ENCODE assay signal across 18 cellular contexts in genomic region chr5:62043289-62044274, GRCh38.
A peak's percentile ranks its signal among the peaks of the same experiment; 100 is the strongest.
DNase-seq lines count a peak whose midpoint lies in the region; ATAC-seq and TF ChIP-seq lines count a peak whose summit lies in the region.
"Had no signal": no experiment of that assay in that cellular context is flagged by ENCODE, and none has a peak within 500 bp of the region (broad histone marks: within the 10 kb centered on the region; RNA-seq: fewer than 3 reads in every experiment).

No MANE protein-coding gene starts in this region.

- no peak overlapping the region for H3K14ac ChIP-seq in neuronal stem cell (ENCODE audit: low read length)

- CTCF ChIA-PET in HEK293 (lab: Yijun Ruan, JAX) (interaction anchor here (0.7 kb wide), 1 partner anchor 71 kb away, joined by 3 read pairs; no protein-coding TSS in a partner anchor), OCI-LY7 (lab: Charles Lee; ENCODE audit: unreplicated experiment) (no interaction called here)

- POLR2A ChIA-PET in HEK293 (lab: Yijun Ruan, JAX) = no interaction called here
- POLR2A ChIA-PET in OCI-LY7 (lab: Charles Lee) = interaction anchor here (0.6 kb wide), 1 partner anchor 1538 kb away, joined by 3 read pairs; no protein-coding TSS in a partner anchor

- no peak overlapping the region for H2BK15ac ChIP-seq in neuronal stem cell (ENCODE audit: low read length)

- H3K4me1 ChIP-seq in HEK293 (ENCODE audit: control insufficient read depth, insufficient read depth, low read length) = peaks cover 7% of the 10 kb centered on the region
- H3K4me1 ChIP-seq in NT2/D1 (ENCODE audit: insufficient read depth, insufficient read length) = no peaks in the 10 kb centered on the region
- H3K4me1 ChIP-seq in neuronal stem cell (ENCODE audit: control insufficient read depth in 2 of 2, insufficient read depth in 1 of 2, low read depth in 1 of 2, low read length in 2 of 2) = peaks cover 0 to 15% of the 10 kb centered on the region in 2 donors
- no peaks in the 10 kb centered on the region for H3K4me1 ChIP-seq in OCI-LY7 (ENCODE audit: insufficient read depth, low read length, poor library complexity, severe bottlenecking)
- H3K4me1 ChIP-seq: esophagus muscularis mucosa had no signal

- H3K4me3 ChIP-seq in HEK293 (ENCODE audit: low read depth, low read length) = no peak overlapping the region
- no peak overlapping the region for H3K4me3 ChIP-seq in NT2/D1 (ENCODE audit: insufficient read length, low read depth)
- H3K4me3 ChIP-seq in neuronal stem cell (ENCODE audit: low read length in 2 of 2) = no peak overlapping the region
- no peak overlapping the region for H3K4me3 ChIP-seq in OCI-LY7 (ENCODE audit: low read depth, low read length, poor library complexity, severe bottlenecking)
- H3K4me3 ChIP-seq: esophagus muscularis mucosa, thoracic aorta had no signal

- no peak overlapping the region for H4K8ac ChIP-seq in neuronal stem cell (ENCODE audit: low read depth, low read length)

- no peak overlapping the region for H2AFZ ChIP-seq in neuronal stem cell (ENCODE audit: low read length)
- H2AFZ ChIP-seq in OCI-LY7 (ENCODE audit: low read length) = no peak overlapping the region

- DNase-seq in NCI-H187 (lab: John Stamatoyannopoulos, UW) (peak; percentile 17 to 18), NT2/D1 (ENCODE audit: low read depth, low spot score) (peak; percentile 81), neuronal stem cell (ENCODE audit: low spot score) (peak; percentile 80), OCI-LY7 (ENCODE audit: low spot score) (no peak), left colon (no peak), head of caudate nucleus (no peak)
- DNase-seq: activated CD4-positive, CD25-positive, alpha-beta regulatory T cell; activated naive CD8-positive, alpha-beta T cell treated with anti-CD3 and anti-CD28 coated beads, Interleukin-2, amount 50 U/mL, for 24 hours; Calu3; GF-D8; Karpas-422; kidney; NCI-H1930; nephron progenitor cell; T-helper 1 cell had no signal

- H2BK12ac ChIP-seq in neuronal stem cell (ENCODE audit: low read length) = no peak overlapping the region

- H3K9me2 ChIP-seq in OCI-LY7 (ENCODE audit: insufficient read depth, low read length) = no peaks in the 10 kb centered on the region

- no peak overlapping the region for H2BK120ac ChIP-seq in neuronal stem cell (ENCODE audit: low read depth, low read length)

- H3K18ac ChIP-seq in neuronal stem cell (ENCODE audit: low read length) = no peak overlapping the region

- H3K9me3 ChIP-seq in HEK293 (ENCODE audit: control insufficient read depth, insufficient read depth, low read depth, low read length) (no peaks in the 10 kb centered on the region), NT2/D1 (ENCODE audit: insufficient read depth, low read length) (no peaks in the 10 kb centered on the region), neuronal stem cell (replicated peaks in 1 of 2; ENCODE audit: control insufficient read depth in 2 of 2, insufficient read depth in 1 of 2, low read depth in 1 of 2, low read length in 2 of 2) (no peaks in the 10 kb centered on the region), OCI-LY7 (ENCODE audit: low read length) (no peaks in the 10 kb centered on the region)
- H3K9me3 ChIP-seq: esophagus muscularis mucosa, thoracic aorta had no signal

- BruUV-seq in OCI-LY7 (replicated peaks; lab: Mats Ljungman, UMichigan) = no TSS peak

- ATAC-seq in left colon = no peak
- ATAC-seq: activated naive CD8-positive, alpha-beta T cell treated with anti-CD3 and anti-CD28 coated beads, Interleukin-2, amount 50 U/mL, for 24 hours had no signal

- no peak overlapping the region for H3K23ac ChIP-seq in neuronal stem cell (ENCODE audit: low read depth, low read length, poor library complexity)

- no peaks in the 10 kb centered on the region for H3K36me3 ChIP-seq in HEK293 (ENCODE audit: control insufficient read depth in 2 of 2, insufficient read depth in 1 of 2, low read length in 2 of 2)
- no peaks in the 10 kb centered on the region for H3K36me3 ChIP-seq in NT2/D1 (ENCODE audit: insufficient read depth, insufficient read length, low read length)
- no peaks in the 10 kb centered on the region for H3K36me3 ChIP-seq in neuronal stem cell (replicated peaks in 1 of 2; ENCODE audit: control insufficient read depth in 2 of 2, insufficient read depth in 2 of 2, low read length in 2 of 2)
- H3K36me3 ChIP-seq in OCI-LY7 (ENCODE audit: insufficient read depth, low read length) = no peaks in the 10 kb centered on the region
- H3K36me3 ChIP-seq: esophagus muscularis mucosa, thoracic aorta had no signal

- no peak overlapping the region for H2BK5ac ChIP-seq in neuronal stem cell (ENCODE audit: low read length)

- H4K91ac ChIP-seq in neuronal stem cell (ENCODE audit: low read depth, low read length, poor library complexity) = no peak overlapping the region

- TF ChIP-seq CTCF in HEK293 (tag by site-specific recombination; IDR thresholded peaks at IDR 0.05) = no peak
- no peak for TF ChIP-seq CTCF in OCI-LY7 (conservative IDR thresholded peaks at IDR 0.05; ENCODE audit: low read length)

- intact Hi-C loops in OCI-LY7 (cut with micrococcal nuclease; ENCODE audit: unreplicated experiment) (no loop called here), left colon (cut with DNase I, micrococcal nuclease) (no loop called here), head of caudate nucleus (cut with DNase I) (no loop called here)

- no CpG with 5 or more reads among the region's 4 CpGs for WGBS in neuronal stem cell (ENCODE audit: extremely low coverage in 2 of 2, insufficient read length in 2 of 2, insufficient replicate concordance in 1 of 2), 2 donors

- no peak overlapping the region for H2AK5ac ChIP-seq in neuronal stem cell (ENCODE audit: low read depth, low read length)

- no peak overlapping the region for H3K4me2 ChIP-seq in neuronal stem cell (ENCODE audit: insufficient read depth, low read length, poor library complexity, severe bottlenecking)
- H3K4me2 ChIP-seq in OCI-LY7 (ENCODE audit: low read length) = no peak overlapping the region

- H4K20me1 ChIP-seq in OCI-LY7 (ENCODE audit: insufficient read depth, low read length) = no peaks in the 10 kb centered on the region

- H3K9ac ChIP-seq in NT2/D1 (ENCODE audit: insufficient read length, low read depth) (no peak overlapping the region), neuronal stem cell (ENCODE audit: low read depth, low read length, poor library complexity) (no peak overlapping the region)

- H3K79me1 ChIP-seq in neuronal stem cell (ENCODE audit: low read depth, low read length) = no peaks in the 10 kb centered on the region

- peaks cover 26% of the 10 kb centered on the region for H3K27me3 ChIP-seq in NT2/D1 (ENCODE audit: insufficient read depth, insufficient read length)
- H3K27me3 ChIP-seq in neuronal stem cell (ENCODE audit: control insufficient read depth in 3 of 3, insufficient read depth in 3 of 3, low read depth in 1 of 3, low read length in 3 of 3) = peaks cover 0 to 6% (median 0%) of the 10 kb centered on the region in 3 experiments
- H3K27me3 ChIP-seq: esophagus muscularis mucosa had no signal

- no peaks in the 10 kb centered on the region for H3K79me2 ChIP-seq in OCI-LY7 (ENCODE audit: insufficient read depth, low read depth, low read length)

- H3K27ac ChIP-seq in HEK293 (ENCODE audit: extremely low read depth, low read depth, low read length) (no peak overlapping the region), neuronal stem cell (replicated peaks; ENCODE audit: low read length) (peak overlapping the region; percentile 56), OCI-LY7 (ENCODE audit: low read depth, low read length, poor library complexity, severe bottlenecking) (no peak overlapping the region)
- H3K27ac ChIP-seq: esophagus muscularis mucosa, thoracic aorta had no signal

- no peak overlapping the region for H3K4ac ChIP-seq in neuronal stem cell (ENCODE audit: low read length)

TF ChIP-seq in HEK293, 187 proteins besides CTCF, POLR2A, EP300 and RAD21 (continues in another document):
- TF ChIP-seq ZNF366 (tag by site-specific recombination; conservative IDR thresholded peaks at IDR 0.05) (peak; percentile 47; the same call in 1 of the 2 replicates), ZNF292 (tag by site-specific recombination; IDR thresholded peaks at IDR 0.05; ENCODE audit: borderline replicate concordance, low read depth) (no peak), ZNF580 (tag by site-specific recombination; IDR thresholded peaks at IDR 0.05) (peak; percentile 74), ZNF10 (tag by site-specific recombination; IDR thresholded peaks at IDR 0.05) (peak; percentile 68), ZIC2 (tag by site-specific recombination; IDR thresholded peaks at IDR 0.05) (peak; percentile 97), ZNF843 (tag by site-specific recombination; IDR thresholded peaks at IDR 0.05) (peak; percentile 79; the same call in 1 of the 2 replicates), OSR2 (tag by site-specific recombination; IDR thresholded peaks at IDR 0.05) (peak; percentile 89), ZNF335 (tag by site-specific recombination; conservative IDR thresholded peaks at IDR 0.05) (no peak), ZNF423 (tag by site-specific recombination; IDR thresholded peaks at IDR 0.05) (0 out of 2 replicates have a peak, but pooled peaks have one; percentile 18), ZNF121 (tag by site-specific recombination; IDR thresholded peaks at IDR 0.05) (0 out of 2 replicates have a peak, but pooled peaks have one; percentile 19), WT1 (tag by site-specific recombination; IDR thresholded peaks at IDR 0.05) (peak; percentile 79), GLI2 (tag by site-specific recombination; IDR thresholded peaks at IDR 0.05; ENCODE audit: borderline replicate concordance, low read depth) (peak; percentile 67; the same call in 1 of the 2 replicates), ZNF488 (tag by site-specific recombination; IDR thresholded peaks at IDR 0.05) (0 out of 2 replicates have a peak, but pooled peaks have one; percentile 18), GLIS1 (tag by site-specific recombination; IDR thresholded peaks at IDR 0.05) (peak; percentile 96), ZNF223 (tag by site-specific recombination; IDR thresholded peaks at IDR 0.05) (no peak), ZSCAN30 (tag by site-specific recombination; IDR thresholded peaks at IDR 0.05) (peak; percentile 57; the same call in 1 of the 2 replicates), ZEB2 (tag by site-specific recombination; IDR thresholded peaks at IDR 0.05) (peak; percentile 49; the same call in 1 of the 2 replicates), IKZF3 (tag by site-specific recombination; IDR thresholded peaks at IDR 0.05) (peak; percentile 94)

Comparison
In these comparisons a context has a peak if more than half of its experiments do, and no peak if none do; other contexts are left out.
1. DNase-seq: peak in NCI-H187 (2 of 2), NT2/D1 (single experiment) and neuronal stem cell (single experiment); none in OCI-LY7 (single experiment), left colon (0 of 2) and head of caudate nucleus (0 of 42).